Comparison of ENCODE assay signal across 14 cellular contexts in the genomic region with DNA sequence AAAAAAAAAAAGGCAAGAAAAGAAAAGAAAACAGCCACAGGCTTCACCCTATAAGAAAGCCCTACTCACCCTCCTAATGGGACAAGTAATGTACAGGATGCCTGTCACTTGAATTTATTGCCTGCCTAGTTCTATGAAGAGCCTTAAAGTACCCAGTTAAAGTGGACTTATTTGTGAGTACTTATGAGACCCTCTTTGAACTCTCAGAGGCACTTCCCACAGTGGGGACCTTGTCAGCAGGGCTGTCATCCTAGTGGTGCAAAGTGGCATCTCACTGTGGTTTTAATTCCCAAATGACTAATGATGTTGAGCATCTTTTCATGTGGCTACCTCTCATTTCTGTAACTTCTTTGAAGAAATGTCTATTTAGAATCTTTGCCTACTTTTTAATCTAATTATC. TPM values are rescaled to one million over a fixed set of nuclear protein-coding genes. Genes with fewer than 3 reads are reported as not detected.
DNase-seq lines count a peak whose midpoint lies in the region; ATAC-seq and TF ChIP-seq lines count a peak whose summit lies in the region.
"Had no signal": no experiment of that assay in that cellular context is flagged by ENCODE, and none has a peak within 500 bp of the region (broad histone marks: within the 10 kb centered on the region; RNA-seq: fewer than 3 reads in every experiment).

No MANE protein-coding gene starts in this region.

- H4K20me1 ChIP-seq in GM23248 (ENCODE audit: insufficient read depth) = no peaks in the 10 kb centered on the region

- no peaks in the 10 kb centered on the region for H3K9me3 Mint-ChIP-seq in Caco-2 (ENCODE audit: unreplicated experiment)

- H3K4me3 Mint-ChIP-seq in Caco-2 (ENCODE audit: unreplicated experiment) = no peak overlapping the region
- H3K4me3 Mint-ChIP-seq: activated CD8-positive, alpha-beta memory T cell treated with anti-CD3 and anti-CD28 coated beads, Interleukin-2, amount 10 ng/mL, durations not matched to agents 7 days and 5 days; memory B cell had no signal

- in situ Hi-C loops in GM23248 (cut with MboI) = loop anchor here (5.0 kb wide), 1 partner anchor 452 kb away; no protein-coding TSS in a partner anchor

- intact Hi-C loops in Caco-2 (cut with micrococcal nuclease; ENCODE audit: unreplicated experiment) = loop anchor here (2.0 to 5.0 kb wide), 2 partner anchors 45 to 377 kb away; no protein-coding TSS in a partner anchor
- intact Hi-C loops in stomach (cut with DNase I; ENCODE audit: low total_unique reads) = loop anchor here (5.0 kb wide), 1 partner anchor 217 kb away; no protein-coding TSS in a partner anchor

- ATAC-seq in foreskin keratinocyte (peak; percentile 35), HG02642 (IDR thresholded peaks at IDR 0.05; ENCODE audit: poor library complexity, unreplicated experiment) (no peak), GM19395 (IDR thresholded peaks at IDR 0.05; ENCODE audit: unreplicated experiment) (no peak)
- ATAC-seq: activated CD8-positive, alpha-beta memory T cell treated with anti-CD3 and anti-CD28 coated beads, Interleukin-2, amount 10 ng/mL, durations not matched to agents 7 days and 5 days had no signal

- H3K4me2 ChIP-seq in GM23248 (ENCODE audit: unreplicated experiment) = no peak overlapping the region

- H3K4me3 ChIP-seq in Caco-2 (ENCODE audit: low read depth, low read length) = no peak overlapping the region
- no peak overlapping the region for H3K4me3 ChIP-seq in GM23248
- no peak overlapping the region for H3K4me3 ChIP-seq in stomach
- H3K4me3 ChIP-seq: testis had no signal

- H3K27ac ChIP-seq in GM23248 (no peak overlapping the region), foreskin keratinocyte (no peak overlapping the region), stomach (no peak overlapping the region)
- H3K27ac ChIP-seq: testis had no signal

- no peaks in the 10 kb centered on the region for H3K36me3 Mint-ChIP-seq in Caco-2 (ENCODE audit: insufficient read depth, unreplicated experiment)
- H3K36me3 Mint-ChIP-seq: activated CD8-positive, alpha-beta memory T cell treated with anti-CD3 and anti-CD28 coated beads, Interleukin-2, amount 10 ng/mL, durations not matched to agents 7 days and 5 days; memory B cell had no signal

- no peak overlapping the region for H2AFZ ChIP-seq in GM23248

- CTCF ChIA-PET in Caco-2 (lab: Charles Lee) = interaction anchor here (0.6 to 1.0 kb wide), 2 partner anchors 176 to 248 kb away, joined by 3 to 6 read pairs; no protein-coding TSS in a partner anchor

- no peaks in the 10 kb centered on the region for H3K79me2 ChIP-seq in GM23248 (ENCODE audit: insufficient read depth)

- BruUV-seq in Caco-2 (replicated peaks; lab: Mats Ljungman, UMichigan) = no TSS peak

- H3K4me1 Mint-ChIP-seq in Caco-2 (ENCODE audit: low read depth, unreplicated experiment) = peaks cover 12% of the 10 kb centered on the region
- H3K4me1 Mint-ChIP-seq: memory B cell had no signal

- H3K36me3 ChIP-seq in Caco-2 (ENCODE audit: control insufficient read depth, insufficient read depth, low read length) (no peaks in the 10 kb centered on the region), GM23248 (ENCODE audit: low read depth) (no peaks in the 10 kb centered on the region), stomach (no peaks in the 10 kb centered on the region)

- DNase-seq in Caco-2 (no peak), GM23248 (peak; percentile 15), RKO (ENCODE audit: low spot score) (peak; percentile 18), foreskin keratinocyte (no peak), stomach (no peak)
- DNase-seq: activated CD8-positive, alpha-beta memory T cell treated with anti-CD3 and anti-CD28 coated beads, Interleukin-2, amount 10 ng/mL, durations not matched to agents 7 days and 5 days; activated naive CD4-positive, alpha-beta T cell treated with anti-CD3 and anti-CD28 coated beads, Interleukin-2, amount 50 U/mL, for 16 hours; NCI-H187 treated with DMSO at 0.1 percent for 48 hours; small intestine; testis had no signal

- no peaks in the 10 kb centered on the region for H3K9me3 ChIP-seq in Caco-2
- H3K9me3 ChIP-seq in GM23248 (ENCODE audit: low read depth) = no peaks in the 10 kb centered on the region
- H3K9me3 ChIP-seq in stomach = no peaks in the 10 kb centered on the region
- H3K9me3 ChIP-seq: testis had no signal

- H3K27me3 Mint-ChIP-seq in Caco-2 (ENCODE audit: insufficient read depth, unreplicated experiment) = no peaks in the 10 kb centered on the region
- H3K27me3 Mint-ChIP-seq: activated CD8-positive, alpha-beta memory T cell treated with anti-CD3 and anti-CD28 coated beads, Interleukin-2, amount 10 ng/mL, durations not matched to agents 7 days and 5 days; memory B cell had no signal

- POLR2A ChIA-PET in Caco-2 (lab: Charles Lee) = no interaction called here

- peak; percentile 40 to 60 for TF ChIP-seq CTCF in Caco-2 (IDR thresholded peaks at IDR 0.05; ENCODE audit: insufficient read depth in 1 of 2, low read depth in 1 of 2, low read length in 1 of 2, severe bottlenecking in 1 of 2, unreplicated experiment in 1 of 2)
- no peak for TF ChIP-seq CTCF in foreskin keratinocyte (conservative IDR thresholded peaks at IDR 0.05)
- no peak for TF ChIP-seq CTCF in stomach (IDR thresholded peaks at IDR 0.05)

- H3K9me2 ChIP-seq in GM23248 (ENCODE audit: insufficient read depth) = no peaks in the 10 kb centered on the region

- H3K27me3 ChIP-seq in Caco-2 (replicated peaks; ENCODE audit: control insufficient read depth, insufficient read depth, low read length) (no peaks in the 10 kb centered on the region), GM23248 (replicated peaks; ENCODE audit: insufficient read depth) (no peaks in the 10 kb centered on the region), foreskin keratinocyte (no peaks in the 10 kb centered on the region), stomach (no peaks in the 10 kb centered on the region)
- H3K27me3 ChIP-seq: testis had no signal

- TF ChIP-seq EP300 in stomach (IDR thresholded peaks at IDR 0.05) = no peak

- H3K9ac ChIP-seq in GM23248 = no peak overlapping the region

- no peaks in the 10 kb centered on the region for H3F3A ChIP-seq in GM23248 (ENCODE audit: insufficient read depth)

- TF ChIP-seq POLR2A in stomach (IDR thresholded peaks at IDR 0.05) = no peak

- H3K27ac Mint-ChIP-seq in Caco-2 (ENCODE audit: unreplicated experiment) = no peak overlapping the region
- H3K27ac Mint-ChIP-seq: activated CD8-positive, alpha-beta memory T cell treated with anti-CD3 and anti-CD28 coated beads, Interleukin-2, amount 10 ng/mL, durations not matched to agents 7 days and 5 days; memory B cell had no signal

- peaks cover 9% of the 10 kb centered on the region; the same call in 1 of the 2 replicates for H3K4me1 ChIP-seq in Caco-2
- H3K4me1 ChIP-seq in GM23248 (ENCODE audit: insufficient read depth) = no peaks in the 10 kb centered on the region
- H3K4me1 ChIP-seq in foreskin keratinocyte = no peaks in the 10 kb centered on the region
- H3K4me1 ChIP-seq in stomach = peaks cover 0 to 10% (median 3%) of the 10 kb centered on the region in 4 donors
- H3K4me1 ChIP-seq: testis had no signal

RNA-seq across cellular contexts. Expression of a gene that starts 41.8 kb away (rescaled TPM):
- 0.82 and 1.1 TPM in 2 replicates for total RNA-seq in Caco-2 (2022)
- total RNA-seq in GM23248 (2014; rRNA removed; shearing (Covaris generic)) = not detected in 2 replicates
- not detected in 2 replicates for polyA plus RNA-seq in GM23248 (2016; fragmentation: Nextera tagmentation; extraction: Ambion mirVana)
- 0.65 and 1.8 TPM in 2 replicates for total RNA-seq in foreskin keratinocyte
- 1.2 and 2.3 TPM in 2 replicates for polyA plus RNA-seq in foreskin keratinocyte
- total RNA-seq in stomach = 1 to 10 TPM in 4 of 5 donors, not detected in 1; 1.5 to 3.6 (median 2.3) TPM
- polyA plus RNA-seq in stomach = 10 to 100 TPM in 1 of 3 donors, 1 to 10 TPM in 2; 1.1 to 27.7 (median 4.6) TPM
- total RNA-seq: SK-MEL-5 had no signal

Comparison
In these comparisons a context has a peak if more than half of its experiments do, and no peak if none do; other contexts are left out.
1. DNase-seq: peak in GM23248 (single experiment) and RKO (single experiment); none in Caco-2 (0 of 2), foreskin keratinocyte (0 of 2) and stomach (single experiment).
2. CTCF ChIP-seq: peak in Caco-2 (2 of 2); none in foreskin keratinocyte (single experiment) and stomach (0 of 7).